1 cellular context compared by ENCODE assay signal in genomic region chr12:122966743-122967058, GRCh38.
TF ChIP-seq lines count a peak whose summit lies in the region.

No MANE protein-coding gene starts in this region.

TF ChIP-seq in liver, 16 proteins besides CTCF, POLR2A, EP300 and RAD21 (continued from another document):
- no peak for TF ChIP-seq REST (IDR thresholded peaks at IDR 0.05)
- TF ChIP-seq FOXA1 (IDR thresholded peaks at IDR 0.05): no peak
- TF ChIP-seq JUND (IDR thresholded peaks at IDR 0.05): no peak
- TF ChIP-seq FOXA2 (IDR thresholded peaks at IDR 0.05): no peak
- TF ChIP-seq SP1 (IDR thresholded peaks at IDR 0.05): no peak
- no peak for TF ChIP-seq TAF1 (conservative IDR thresholded peaks at IDR 0.05)
- TF ChIP-seq ZBTB33 (IDR thresholded peaks at IDR 0.05): no peak
- no peak for TF ChIP-seq RXRA (IDR thresholded peaks at IDR 0.05)
- no peak for TF ChIP-seq ATF3 (IDR thresholded peaks at IDR 0.05)
